Comparison of ENCODE assay signal across 16 cellular contexts in genomic region chr12:11499802-11500201, GRCh38.
A peak's percentile ranks its signal among the peaks of the same experiment; 100 is the strongest.
DNase-seq lines count a peak whose midpoint lies in the region; ATAC-seq and TF ChIP-seq lines count a peak whose summit lies in the region.
"Had no signal": no experiment of that assay in that cellular context is flagged by ENCODE, and none has a peak within 500 bp of the region (broad histone marks: within the 10 kb centered on the region; RNA-seq: fewer than 3 reads in every experiment).

No MANE protein-coding gene starts in this region.

- H3K4me1 Mint-ChIP-seq in glutamatergic neuron (ENCODE audit: low read depth, unreplicated experiment): peaks cover 1% of the 10 kb centered on the region

- no peaks in the 10 kb centered on the region for H3K9me3 ChIP-seq in ovary
- H3K9me3 ChIP-seq: testis had no signal

- H3K27me3 ChIP-seq in ovary: no peaks in the 10 kb centered on the region
- H3K27me3 ChIP-seq: testis had no signal

- DNase-seq in DMS53 (lab: John Stamatoyannopoulos, UW) (peak; percentile 80), DMS53 treated with DMSO at 0.1 percent for 48 hours (lab: John Stamatoyannopoulos, UW; ENCODE audit: unreplicated experiment) (no peak), NCI-H345 (lab: John Stamatoyannopoulos, UW) (peak; percentile 73), glutamatergic neuron (no peak), posterior cingulate gyrus (peak in 8 of 10 donors; percentile 22 to 93 (median 56)), ovary (no peak)
- DNase-seq: MM.1S had no signal

- H3K27ac Mint-ChIP-seq in glutamatergic neuron (ENCODE audit: unreplicated experiment): no peak overlapping the region
- H3K27ac Mint-ChIP-seq: activated CD4-positive, alpha-beta T cell treated with anti-CD3 and anti-CD28 coated beads for 36 hours; memory B cell had no signal

- peaks cover 16% of the 10 kb centered on the region for H3K27me3 Mint-ChIP-seq in glutamatergic neuron (ENCODE audit: unreplicated experiment)

- intact Hi-C loops in posterior cingulate gyrus (cut with DNase I): no loop called here
- intact Hi-C loops in ovary (cut with DNase I): loop anchor here in 1 of 4 donors (10.0 kb wide), 1 partner anchor 1585 kb away; no protein-coding TSS in a partner anchor

- ATAC-seq in GM21717 (IDR thresholded peaks at IDR 0.05; ENCODE audit: unreplicated experiment) (no peak), GM21786 (IDR thresholded peaks at IDR 0.05; ENCODE audit: unreplicated experiment) (no peak)

- WGBS in ovary, 3 donors: 53 to 61% (median 55%) methylated on average over 11 to 13 of the region's 13 CpGs

- H3K4me3 Mint-ChIP-seq in glutamatergic neuron (ENCODE audit: unreplicated experiment): peak overlapping the region; percentile 85
- H3K4me3 Mint-ChIP-seq: activated CD4-positive, alpha-beta T cell treated with anti-CD3 and anti-CD28 coated beads for 36 hours; memory B cell; naive thymus-derived CD8-positive, alpha-beta T cell had no signal

- peaks cover 7% of the 10 kb centered on the region for H3K9me3 Mint-ChIP-seq in glutamatergic neuron (ENCODE audit: unreplicated experiment)

- no peak overlapping the region for H3K4me3 ChIP-seq in ovary
- H3K4me3 ChIP-seq: GM23248, SK-N-MC had no signal

- TF ChIP-seq POLR2A in ovary (IDR thresholded peaks at IDR 0.05): no peak

- no peak for TF ChIP-seq EP300 in ovary (IDR thresholded peaks at IDR 0.05)

- H3K36me3 ChIP-seq in ovary: no peaks in the 10 kb centered on the region

- no peak overlapping the region for H3K27ac ChIP-seq in ovary
- H3K27ac ChIP-seq: C4-2B, GM23248, SK-N-MC, testis had no signal

- peaks cover 1% of the 10 kb centered on the region for H3K4me1 ChIP-seq in ovary (ENCODE audit: insufficient read depth)
- H3K4me1 ChIP-seq: testis had no signal

- TF ChIP-seq CTCF in glutamatergic neuron (IDR thresholded peaks at IDR 0.05; ENCODE audit: partially characterized antibody, unreplicated experiment): no peak
- no peak for TF ChIP-seq CTCF in ovary (IDR thresholded peaks at IDR 0.05)

- H3K36me3 Mint-ChIP-seq in glutamatergic neuron (ENCODE audit: unreplicated experiment): peaks cover 8% of the 10 kb centered on the region

Comparison
In these comparisons a context has a peak if more than half of its experiments do, and no peak if none do; other contexts are left out.
1. DNase-seq: peak in DMS53 (single experiment), NCI-H345 (single experiment) and posterior cingulate gyrus (8 of 10); none in DMS53 treated with DMSO at 0.1 percent for 48 hours (single experiment), glutamatergic neuron (single experiment) and ovary (0 of 5).